In genomic region chr4:1383728-1384591, GRCh38 we compare ENCODE assay signal across 18 cellular contexts. TPM values are rescaled to one million over a fixed set of nuclear protein-coding genes. Genes with fewer than 3 reads are reported as not detected.
DNase-seq lines count a peak whose midpoint lies in the region; ATAC-seq and TF ChIP-seq lines count a peak whose summit lies in the region.
"Had no signal": no experiment of that assay in that cellular context is flagged by ENCODE, and none has a peak within 500 bp of the region (broad histone marks: within the 10 kb centered on the region; RNA-seq: fewer than 3 reads in every experiment).

No MANE protein-coding gene starts in this region.

- H3K4me1 ChIP-seq in left ventricle myocardium inferior (no peaks in the 10 kb centered on the region), neuronal stem cell (ENCODE audit: control insufficient read depth in 2 of 2, insufficient read depth in 1 of 2, low read depth in 1 of 2, low read length in 2 of 2) (peaks cover 0 to 7% of the 10 kb centered on the region in 2 donors), stomach (no peaks in the 10 kb centered on the region)

- no peak overlapping the region for H3K27ac Mint-ChIP-seq in natural killer cell treated with Interleukin-12 subunit alpha and Interleukin-12 subunit beta and Interleukin-15 and Interleukin-18, amount 100 ng/mL, for 72 hours
- H3K27ac Mint-ChIP-seq in natural killer cell = no peak overlapping the region

- DNase-seq in natural killer cell treated with Interleukin-12 subunit alpha and Interleukin-12 subunit beta and Interleukin-15 and Interleukin-18, amount 100 ng/mL, for 72 hours (ENCODE audit: low spot score) = peak; percentile 57
- DNase-seq in natural killer cell (no peak), left ventricle myocardium inferior (peak; percentile 7), neuronal stem cell (ENCODE audit: low spot score) (no peak), RKO (ENCODE audit: low spot score) (no peak), HCEC 1CT (no peak), stomach (no peak)
- DNase-seq: MG63, NCI-H1092 treated with DMSO at 0.1 percent for 48 hours, NCI-H2081 treated with DMSO at 0.1 percent for 48 hours, NCI-H510A treated with DMSO at 0.1 percent for 48 hours, NCI-H82, PC-3 had no signal

- TF ChIP-seq EP300 in stomach (IDR thresholded peaks at IDR 0.05) = no peak

- no peak overlapping the region for H4K91ac ChIP-seq in neuronal stem cell (ENCODE audit: low read depth, low read length, poor library complexity)

- H3K23ac ChIP-seq in neuronal stem cell (ENCODE audit: low read depth, low read length, poor library complexity) = peak overlapping the region; percentile 73

- H3K27me3 ChIP-seq in left ventricle myocardium inferior (ENCODE audit: low read depth) = no peaks in the 10 kb centered on the region
- no peaks in the 10 kb centered on the region for H3K27me3 ChIP-seq in neuronal stem cell (ENCODE audit: control insufficient read depth in 3 of 3, insufficient read depth in 3 of 3, low read depth in 1 of 3, low read length in 3 of 3)
- H3K27me3 ChIP-seq in stomach = no peaks in the 10 kb centered on the region
- H3K27me3 ChIP-seq: MG63 had no signal

- no peak overlapping the region for H2BK5ac ChIP-seq in neuronal stem cell (ENCODE audit: low read length)

- no peak overlapping the region for H2AFZ ChIP-seq in neuronal stem cell (ENCODE audit: low read length)

- no peaks in the 10 kb centered on the region for H3K4me1 Mint-ChIP-seq in natural killer cell treated with Interleukin-12 subunit alpha and Interleukin-12 subunit beta and Interleukin-15 and Interleukin-18, amount 100 ng/mL, for 72 hours (ENCODE audit: low read depth in 2 of 2)
- no peaks in the 10 kb centered on the region for H3K4me1 Mint-ChIP-seq in natural killer cell

- TF ChIP-seq CTCF in natural killer cell (IDR thresholded peaks at IDR 0.05) (no peak), left ventricle myocardium inferior (IDR thresholded peaks at IDR 0.05; ENCODE audit: borderline replicate concordance) (no peak), stomach (IDR thresholded peaks at IDR 0.05) (no peak)

- H3K36me3 Mint-ChIP-seq in natural killer cell treated with Interleukin-12 subunit alpha and Interleukin-12 subunit beta and Interleukin-15 and Interleukin-18, amount 100 ng/mL, for 72 hours = peaks cover 14% of the 10 kb centered on the region
- peaks cover 8% of the 10 kb centered on the region for H3K36me3 Mint-ChIP-seq in natural killer cell

- no peak overlapping the region for H3K4me2 ChIP-seq in neuronal stem cell (ENCODE audit: insufficient read depth, low read length, poor library complexity, severe bottlenecking)

- intact Hi-C loops in natural killer cell (cut with micrococcal nuclease) (no loop called here), left ventricle myocardium inferior (cut with micrococcal nuclease) (no loop called here), stomach (cut with DNase I; ENCODE audit: low total_unique reads) (no loop called here)

- H3K27ac ChIP-seq in left ventricle myocardium inferior (replicated peaks) (no peak overlapping the region), neuronal stem cell (replicated peaks; ENCODE audit: low read length) (no peak overlapping the region), stomach (no peak overlapping the region)
- H3K27ac ChIP-seq: C4-2B had no signal

- H2BK120ac ChIP-seq in neuronal stem cell (ENCODE audit: low read depth, low read length) = no peak overlapping the region

- H3K36me3 ChIP-seq in left ventricle myocardium inferior (peaks cover 60% of the 10 kb centered on the region), neuronal stem cell (replicated peaks in 1 of 2; ENCODE audit: control insufficient read depth in 2 of 2, insufficient read depth in 2 of 2, low read length in 2 of 2) (peaks cover 2 to 26% of the 10 kb centered on the region in 2 donors), stomach (peaks cover 25 to 98% (median 90%) of the 10 kb centered on the region in 4 donors)
- H3K36me3 ChIP-seq: MG63 had no signal

- no CpG with 5 or more reads among the region's 34 CpGs for WGBS in neuronal stem cell (ENCODE audit: extremely low coverage in 2 of 2, insufficient read length in 2 of 2, insufficient replicate concordance in 1 of 2), 2 donors
- 89 to 97% (median 91%) methylated on average over 23 to 34 of the region's 34 CpGs for WGBS in stomach, 5 donors

- H3K9ac ChIP-seq in neuronal stem cell (ENCODE audit: low read depth, low read length, poor library complexity) = peak overlapping the region; percentile 24

- no peak overlapping the region for H3K14ac ChIP-seq in neuronal stem cell (ENCODE audit: low read length)

- no peak overlapping the region for H3K4me3 Mint-ChIP-seq in natural killer cell treated with Interleukin-12 subunit alpha and Interleukin-12 subunit beta and Interleukin-15 and Interleukin-18, amount 100 ng/mL, for 72 hours
- no peak overlapping the region for H3K4me3 Mint-ChIP-seq in natural killer cell

- no peak overlapping the region for H2BK15ac ChIP-seq in neuronal stem cell (ENCODE audit: low read length)

- H3K4me3 ChIP-seq in left ventricle myocardium inferior (no peak overlapping the region), neuronal stem cell (ENCODE audit: low read length in 2 of 2) (no peak overlapping the region), stomach (no peak overlapping the region)
- H3K4me3 ChIP-seq: MG63 had no signal

- H4K8ac ChIP-seq in neuronal stem cell (ENCODE audit: low read depth, low read length) = no peak overlapping the region

- no peak overlapping the region for H3K4ac ChIP-seq in neuronal stem cell (ENCODE audit: low read length)

- H2BK12ac ChIP-seq in neuronal stem cell (ENCODE audit: low read length) = no peak overlapping the region

- peak overlapping the region; percentile 5 for H3K18ac ChIP-seq in neuronal stem cell (ENCODE audit: low read length)

- ATAC-seq in natural killer cell treated with Interleukin-12 subunit alpha and Interleukin-12 subunit beta and Interleukin-15 and Interleukin-18, amount 100 ng/mL, for 72 hours = no peak
- no peak for ATAC-seq in natural killer cell
- no peak for ATAC-seq in activated CD4-positive, CD25-positive, alpha-beta regulatory T cell treated with anti-CD3 and anti-CD28 coated beads, Interleukin-2, amount 50 U/mL, for 24 hours
- ATAC-seq: PC-3 had no signal

- TF ChIP-seq POLR2A in stomach (IDR thresholded peaks at IDR 0.05) = no peak

- no peaks in the 10 kb centered on the region for H3K79me1 ChIP-seq in neuronal stem cell (ENCODE audit: low read depth, low read length)

- H3K9me3 ChIP-seq in left ventricle myocardium inferior (replicated peaks) (peaks cover 12% of the 10 kb centered on the region), neuronal stem cell (replicated peaks in 1 of 2; ENCODE audit: control insufficient read depth in 2 of 2, insufficient read depth in 1 of 2, low read depth in 1 of 2, low read length in 2 of 2) (peaks cover 0 to 8% of the 10 kb centered on the region in 2 donors), stomach (peaks cover 0 to 9% (median 8%) of the 10 kb centered on the region in 4 donors)
- H3K9me3 ChIP-seq: MG63 had no signal

- peak overlapping the region; percentile 75 for H2AK5ac ChIP-seq in neuronal stem cell (ENCODE audit: low read depth, low read length)

- H3K27me3 Mint-ChIP-seq in natural killer cell treated with Interleukin-12 subunit alpha and Interleukin-12 subunit beta and Interleukin-15 and Interleukin-18, amount 100 ng/mL, for 72 hours = no peaks in the 10 kb centered on the region
- H3K27me3 Mint-ChIP-seq in natural killer cell (ENCODE audit: low read depth in 2 of 2) = no peaks in the 10 kb centered on the region

- no peaks in the 10 kb centered on the region for H3K9me3 Mint-ChIP-seq in natural killer cell treated with Interleukin-12 subunit alpha and Interleukin-12 subunit beta and Interleukin-15 and Interleukin-18, amount 100 ng/mL, for 72 hours
- peaks cover 0 to 5% of the 10 kb centered on the region in 2 donors for H3K9me3 Mint-ChIP-seq in natural killer cell

RNA-seq across cellular contexts. Expression of gene NKX1-1, which starts 22.3 kb away (rescaled TPM):
- total RNA-seq in natural killer cell treated with Interleukin-12 subunit alpha and Interleukin-12 subunit beta and Interleukin-15 and Interleukin-18, amount 100 ng/mL, for 72 hours = not detected
- total RNA-seq in natural killer cell (not detected), left ventricle myocardium inferior (not detected), stomach (not detected)
- not detected for polyA plus RNA-seq in neuronal stem cell (2013, experiment 1 of 2)
- not detected for polyA plus RNA-seq in neuronal stem cell (2013, experiment 2 of 2)
- polyA plus RNA-seq in stomach = not detected
- total RNA-seq: A673, Daoy, H4, PC-3 had no signal

RNA-seq across cellular contexts. Expression of gene UVSSA, which starts 37.0 kb away (rescaled TPM):
- 10 to 100 TPM; 19.6 to 25.1 TPM for total RNA-seq in natural killer cell treated with Interleukin-12 subunit alpha and Interleukin-12 subunit beta and Interleukin-15 and Interleukin-18, amount 100 ng/mL, for 72 hours
- total RNA-seq in natural killer cell (10 to 100 TPM; 48.0 to 59.4 (median 56.4) TPM), left ventricle myocardium inferior (5.9 TPM), stomach (100 to 1,000 TPM in 1 of 5 donors, 10 to 100 TPM in 4; 15.1 to 103 (median 53.9) TPM)
- 8.6 TPM for polyA plus RNA-seq in neuronal stem cell (2013, experiment 1 of 2)
- polyA plus RNA-seq in neuronal stem cell (2013, experiment 2 of 2) = 8.7 TPM
- 1 to 10 TPM; 4.1 to 7.0 (median 5.2) TPM for polyA plus RNA-seq in stomach

Comparison
In these comparisons a context has a peak if more than half of its experiments do, and no peak if none do; other contexts are left out.
1. DNase-seq: peak in natural killer cell treated with Interleukin-12 subunit alpha and Interleukin-12 subunit beta and Interleukin-15 and Interleukin-18, amount 100 ng/mL, for 72 hours (single experiment) and left ventricle myocardium inferior (single experiment); none in natural killer cell (single experiment), neuronal stem cell (single experiment), RKO (single experiment), HCEC 1CT (single experiment) and stomach (single experiment).